ENCODE assay signal across 22 cellular contexts in the genomic region with DNA sequence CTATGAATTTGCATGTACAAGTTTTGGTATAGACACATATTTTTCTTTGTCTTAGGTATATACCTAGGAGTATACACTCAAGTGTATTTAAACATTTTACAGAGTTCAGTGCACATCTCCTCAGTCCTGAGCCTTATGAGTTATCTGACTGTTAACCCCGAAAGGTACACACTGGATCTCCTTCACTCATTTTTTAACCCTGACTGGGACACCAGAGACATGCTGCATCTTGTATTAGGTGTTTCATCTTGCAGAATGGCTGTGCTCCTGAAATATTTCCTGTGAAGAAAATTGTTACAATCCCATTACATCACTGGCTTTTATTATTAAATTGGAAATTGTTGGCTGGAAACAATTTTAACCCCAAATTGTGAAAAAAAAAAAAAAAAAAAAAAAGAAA. TPM values are rescaled to one million over a fixed set of nuclear protein-coding genes. Genes with fewer than 3 reads are reported as not detected.
"Had no signal": no experiment of that assay in that cellular context is flagged by ENCODE, and none has a peak within 500 bp of the region (broad histone marks: within the 10 kb centered on the region; RNA-seq: fewer than 3 reads in every experiment).

No MANE protein-coding gene starts in this region.

- H3K27me3 ChIP-seq: heart right ventricle, left lung, ovary, testis had no signal

- H3K27ac ChIP-seq: heart right ventricle, left lung, lower lobe of right lung, neutrophil, ovary, testis had no signal

- H3K36me3 ChIP-seq: left lung, lower lobe of right lung, neutrophil, ovary, prostate gland had no signal

- DNase-seq: activated CD4-positive, alpha-beta T cell treated with anti-CD3 and anti-CD28 coated beads for 36 hours; activated CD4-positive, CD25-positive, alpha-beta regulatory T cell; activated CD8-positive, alpha-beta memory T cell treated with anti-CD3 and anti-CD28 coated beads, Interleukin-2, amount 10 ng/mL, durations not matched to agents 7 days and 5 days; activated CD8-positive, alpha-beta T cell treated with anti-CD3 and anti-CD28 coated beads, Interleukin-2, amount 10 ng/mL, durations not matched to agents 7 days and 5 days; activated naive CD4-positive, alpha-beta T cell; activated T-cell treated with anti-CD3 and anti-CD28 coated beads, Interleukin-2, amount 50 U/mL, for 72 hours; anterior cingulate cortex; dermis blood vessel endothelial cell; effector CD4-positive, alpha-beta T cell; heart right ventricle; left lung; lower lobe of right lung; mesendoderm; ovary; stimulated activated CD4-positive, alpha-beta T cell treated with anti-CD3 and anti-CD28 coated beads, Interleukin-15, amount 100 ng/mL, for 24 hours; stimulated activated CD4-positive, alpha-beta T cell treated with anti-CD3 and anti-CD28 coated beads, Interleukin-2, amount 100 ng/mL, for 24 hours; stimulated activated naive CD4-positive, alpha-beta T cell; testis; trophoblast cell had no signal

- ATAC-seq: activated CD4-positive, alpha-beta T cell treated with anti-CD3 and anti-CD28 coated beads for 36 hours; activated CD8-positive, alpha-beta memory T cell treated with anti-CD3 and anti-CD28 coated beads, Interleukin-2, amount 10 ng/mL, durations not matched to agents 7 days and 5 days; activated CD8-positive, alpha-beta T cell treated with anti-CD3 and anti-CD28 coated beads, Interleukin-2, amount 10 ng/mL, durations not matched to agents 7 days and 5 days; activated naive CD4-positive, alpha-beta T cell treated with anti-CD3 and anti-CD28 coated beads, Interleukin-2, amount 50 U/mL, for 72 hours; activated T-cell treated with anti-CD3 and anti-CD28 coated beads, Interleukin-2, amount 50 U/mL, for 72 hours; heart right ventricle; left lung; lower lobe of right lung had no signal

- H3K9me3 ChIP-seq: lower lobe of right lung, neutrophil, ovary, prostate gland, testis had no signal

- H3K4me3 ChIP-seq: heart right ventricle, left lung, lower lobe of right lung, ovary, prostate gland, testis had no signal

RNA-seq across cellular contexts. Expression of a gene that starts 15.3 kb away (rescaled TPM):
- total RNA-seq: activated CD8-positive, alpha-beta memory T cell treated with anti-CD3 and anti-CD28 coated beads, Interleukin-2, amount 10 ng/mL, durations not matched to agents 7 days and 5 days; activated CD8-positive, alpha-beta T cell treated with anti-CD3 and anti-CD28 coated beads, Interleukin-2, amount 10 ng/mL, durations not matched to agents 7 days and 5 days; activated T-cell treated with anti-CD3 and anti-CD28 coated beads, Interleukin-2, amount 50 U/mL, for 72 hours had no signal
